Comparison of ENCODE assay signal across 8 cellular contexts in genomic region chr11:47924184-47924671, GRCh38. TPM values are rescaled to one million over a fixed set of nuclear protein-coding genes. Genes with fewer than 3 reads are reported as not detected.
DNase-seq lines count a peak whose midpoint lies in the region; ATAC-seq, FAIRE-seq and TF ChIP-seq lines count a peak whose summit lies in the region.
"Had no signal": no experiment of that assay in that cellular context is flagged by ENCODE, and none has a peak within 500 bp of the region (broad histone marks: within the 10 kb centered on the region; RNA-seq: fewer than 3 reads in every experiment).

No MANE protein-coding gene starts in this region.

- H3K4me3 ChIP-seq in endothelial cell of umbilical vein (replicated peaks in 1 of 3; ENCODE audit: insufficient read depth in 1 of 3, low read depth in 1 of 3, low read length in 3 of 3): no peak overlapping the region

- POLR2A ChIA-PET in endothelial cell of umbilical vein (lab: Charles Lee): no interaction called here

- peak; percentile 48 for DNase-seq in DMS79 treated with DMSO at 0.1 percent for 48 hours (lab: John Stamatoyannopoulos, UW)
- peak; percentile 72 for DNase-seq in LHCN-M2 (ENCODE audit: low read depth)
- peak; percentile 35 for DNase-seq in endothelial cell of umbilical vein (ENCODE audit: low read depth, low spot score)
- DNase-seq in progenitor cell of endocrine pancreas (ENCODE audit: low spot score, unreplicated experiment): peak; percentile 17
- no peak for DNase-seq in NCI-H2081 (lab: John Stamatoyannopoulos, UW)
- DNase-seq in iPS-NIHi7 (ENCODE audit: extremely low spot score): no peak

- FAIRE-seq in endothelial cell of umbilical vein (lab: Jason Lieb, UNC): peak; percentile 66

- CTCF ChIA-PET in endothelial cell of umbilical vein (lab: Charles Lee): interaction anchor here (0.6 to 1.8 kb wide), 6 partner anchors 10 to 188 kb away, joined by 3 to 17 read pairs (median 4); no protein-coding TSS in a partner anchor

- dilution Hi-C loops in endothelial cell of umbilical vein (cut with MboI; ENCODE audit: extremely low pct_ligation_motif_present, low sequenced_read_pairs): no loop called here

- ATAC-seq in HG03469 (IDR thresholded peaks at IDR 0.05; ENCODE audit: unreplicated experiment): no peak

- no peak overlapping the region for H3K9ac ChIP-seq in endothelial cell of umbilical vein (replicated peaks; ENCODE audit: extremely low read depth, insufficient read depth, low read length)

- no peaks in the 10 kb centered on the region for H3K27me3 Mint-ChIP-seq in progenitor cell of endocrine pancreas

- H3K79me2 ChIP-seq in endothelial cell of umbilical vein (ENCODE audit: control insufficient read depth, insufficient read depth, low read length): no peaks in the 10 kb centered on the region

- BruUV-seq in endothelial cell of umbilical vein (replicated peaks; lab: Mats Ljungman, UMichigan): no TSS peak

- H4K20me1 ChIP-seq in endothelial cell of umbilical vein (replicated peaks; ENCODE audit: control insufficient read depth, extremely low read depth, insufficient read depth, low read length): no peaks in the 10 kb centered on the region

- no peak overlapping the region for H3K4me3 Mint-ChIP-seq in progenitor cell of endocrine pancreas (ENCODE audit: low read depth)
- H3K4me3 Mint-ChIP-seq: central memory CD8-positive, alpha-beta T cell had no signal

- no peaks in the 10 kb centered on the region for H3K9me1 ChIP-seq in endothelial cell of umbilical vein (replicated peaks; ENCODE audit: control insufficient read depth, extremely low read depth, insufficient read depth, low read length)

- peaks cover 7% of the 10 kb centered on the region for H3K4me1 ChIP-seq in endothelial cell of umbilical vein (ENCODE audit: control insufficient read depth, extremely low read depth, insufficient read depth, low read length)

- H3K36me3 ChIP-seq in endothelial cell of umbilical vein (ENCODE audit: control insufficient read depth in 2 of 2, extremely low read depth in 1 of 2, insufficient read depth in 2 of 2, low read length in 2 of 2): no peaks in the 10 kb centered on the region

- no peaks in the 10 kb centered on the region for H3K9me3 Mint-ChIP-seq in progenitor cell of endocrine pancreas (ENCODE audit: low read depth)
- H3K9me3 Mint-ChIP-seq: central memory CD8-positive, alpha-beta T cell had no signal

- H3K27ac ChIP-seq in endothelial cell of umbilical vein (ENCODE audit: insufficient read depth, low read depth, low read length): no peak overlapping the region

- intact Hi-C loops in endothelial cell of umbilical vein (cut with micrococcal nuclease): no loop called here

- peak overlapping the region; percentile 86 for H2AFZ ChIP-seq in endothelial cell of umbilical vein (ENCODE audit: low read depth, low read length)

- peak overlapping the region; percentile 84 for H3K27ac Mint-ChIP-seq in progenitor cell of endocrine pancreas

- no peaks in the 10 kb centered on the region for H3K9me3 ChIP-seq in endothelial cell of umbilical vein (replicated peaks; ENCODE audit: control insufficient read depth, insufficient read depth, low read length)

- H3K4me1 Mint-ChIP-seq in progenitor cell of endocrine pancreas (ENCODE audit: low read depth): peaks cover 11% of the 10 kb centered on the region

- no peak overlapping the region for H3K4me2 ChIP-seq in endothelial cell of umbilical vein (ENCODE audit: insufficient read depth, low read length)

- no peak for TF ChIP-seq POLR2A in endothelial cell of umbilical vein (IDR thresholded peaks at IDR 0.05; ENCODE audit: low read depth, low read length)

- TF ChIP-seq CTCF in endothelial cell of umbilical vein (IDR thresholded peaks at IDR 0.05; ENCODE audit: extremely low read depth in 1 of 2, insufficient read depth in 1 of 2, low read depth in 1 of 2, low read length in 2 of 2): no peak
- no peak for TF ChIP-seq CTCF in progenitor cell of endocrine pancreas (IDR thresholded peaks at IDR 0.05; ENCODE audit: unreplicated experiment)

- H3K27me3 ChIP-seq in endothelial cell of umbilical vein (ENCODE audit: control insufficient read depth in 2 of 2, insufficient read depth in 2 of 2, low read length in 2 of 2): no peaks in the 10 kb centered on the region

- H3K36me3 Mint-ChIP-seq in progenitor cell of endocrine pancreas (ENCODE audit: insufficient read depth): no peaks in the 10 kb centered on the region

TF ChIP-seq in endothelial cell of umbilical vein, 7 proteins besides CTCF, POLR2A, EP300 and RAD21:
- TF ChIP-seq JUN (IDR thresholded peaks at IDR 0.05; ENCODE audit: borderline replicate concordance, insufficient read depth, insufficient read length, low read depth): no peak
- no peak for TF ChIP-seq MYC (IDR thresholded peaks at IDR 0.05; ENCODE audit: low read depth, low read length)
- no peak for TF ChIP-seq GATA2 (IDR thresholded peaks at IDR 0.05; ENCODE audit: insufficient read depth, insufficient read length, low read depth, low read length)

RNA-seq across cellular contexts. Expression of gene PTPRJ, which starts 56.1 kb away (rescaled TPM):
- total RNA-seq in LHCN-M2 (2014; rRNA removed) (1.4 and 8.0 TPM in 2 replicates), endothelial cell of umbilical vein (7.7 and 8.8 TPM in 2 replicates), progenitor cell of endocrine pancreas (18.9 and 19.1 TPM in 2 replicates)
- polyA plus RNA-seq in LHCN-M2 (2012): 2.9 TPM
- polyA plus RNA-seq in endothelial cell of umbilical vein: 2.3 and 3.1 TPM in 2 replicates
- polyA plus RNA-seq in endothelial cell of umbilical vein (2011; cell fraction: cytosol; rRNA removed): 3.2 and 3.4 TPM in 2 replicates
- polyA plus RNA-seq in endothelial cell of umbilical vein (2011; cell fraction: nucleus; rRNA removed): 5.8 and 6.2 TPM in 2 replicates
- polyA plus RNA-seq in endothelial cell of umbilical vein (2012): 8.9 and 9.5 TPM in 2 replicates
- polyA minus RNA-seq in endothelial cell of umbilical vein: 7.1 and 10.1 TPM in 2 replicates
- 14.0 TPM for polyA minus RNA-seq in endothelial cell of umbilical vein (2011; cell fraction: cytosol; rRNA and poly(A)+ RNA removed)
- polyA minus RNA-seq in endothelial cell of umbilical vein (2011; cell fraction: nucleus; rRNA and poly(A)+ RNA removed): 5.7 and 6.3 TPM in 2 replicates

Comparison
In these comparisons a context has a peak if more than half of its experiments do, and no peak if none do; other contexts are left out.
1. DNase-seq: peak in DMS79 treated with DMSO at 0.1 percent for 48 hours (single experiment), LHCN-M2 (single experiment), endothelial cell of umbilical vein (single experiment) and progenitor cell of endocrine pancreas (single experiment); none in NCI-H2081 (0 of 2) and iPS-NIHi7 (single experiment).